Comparison of ENCODE assay signal across 1 cellular context in genomic region chr6:157764346-157765068, GRCh38.
TF ChIP-seq lines count a peak whose summit lies in the region.

No MANE protein-coding gene starts in this region.

TF ChIP-seq in K562, 482 proteins besides CTCF, POLR2A, EP300 and RAD21 (continued from another document and continues in another):
- TF ChIP-seq, protein P1, sequence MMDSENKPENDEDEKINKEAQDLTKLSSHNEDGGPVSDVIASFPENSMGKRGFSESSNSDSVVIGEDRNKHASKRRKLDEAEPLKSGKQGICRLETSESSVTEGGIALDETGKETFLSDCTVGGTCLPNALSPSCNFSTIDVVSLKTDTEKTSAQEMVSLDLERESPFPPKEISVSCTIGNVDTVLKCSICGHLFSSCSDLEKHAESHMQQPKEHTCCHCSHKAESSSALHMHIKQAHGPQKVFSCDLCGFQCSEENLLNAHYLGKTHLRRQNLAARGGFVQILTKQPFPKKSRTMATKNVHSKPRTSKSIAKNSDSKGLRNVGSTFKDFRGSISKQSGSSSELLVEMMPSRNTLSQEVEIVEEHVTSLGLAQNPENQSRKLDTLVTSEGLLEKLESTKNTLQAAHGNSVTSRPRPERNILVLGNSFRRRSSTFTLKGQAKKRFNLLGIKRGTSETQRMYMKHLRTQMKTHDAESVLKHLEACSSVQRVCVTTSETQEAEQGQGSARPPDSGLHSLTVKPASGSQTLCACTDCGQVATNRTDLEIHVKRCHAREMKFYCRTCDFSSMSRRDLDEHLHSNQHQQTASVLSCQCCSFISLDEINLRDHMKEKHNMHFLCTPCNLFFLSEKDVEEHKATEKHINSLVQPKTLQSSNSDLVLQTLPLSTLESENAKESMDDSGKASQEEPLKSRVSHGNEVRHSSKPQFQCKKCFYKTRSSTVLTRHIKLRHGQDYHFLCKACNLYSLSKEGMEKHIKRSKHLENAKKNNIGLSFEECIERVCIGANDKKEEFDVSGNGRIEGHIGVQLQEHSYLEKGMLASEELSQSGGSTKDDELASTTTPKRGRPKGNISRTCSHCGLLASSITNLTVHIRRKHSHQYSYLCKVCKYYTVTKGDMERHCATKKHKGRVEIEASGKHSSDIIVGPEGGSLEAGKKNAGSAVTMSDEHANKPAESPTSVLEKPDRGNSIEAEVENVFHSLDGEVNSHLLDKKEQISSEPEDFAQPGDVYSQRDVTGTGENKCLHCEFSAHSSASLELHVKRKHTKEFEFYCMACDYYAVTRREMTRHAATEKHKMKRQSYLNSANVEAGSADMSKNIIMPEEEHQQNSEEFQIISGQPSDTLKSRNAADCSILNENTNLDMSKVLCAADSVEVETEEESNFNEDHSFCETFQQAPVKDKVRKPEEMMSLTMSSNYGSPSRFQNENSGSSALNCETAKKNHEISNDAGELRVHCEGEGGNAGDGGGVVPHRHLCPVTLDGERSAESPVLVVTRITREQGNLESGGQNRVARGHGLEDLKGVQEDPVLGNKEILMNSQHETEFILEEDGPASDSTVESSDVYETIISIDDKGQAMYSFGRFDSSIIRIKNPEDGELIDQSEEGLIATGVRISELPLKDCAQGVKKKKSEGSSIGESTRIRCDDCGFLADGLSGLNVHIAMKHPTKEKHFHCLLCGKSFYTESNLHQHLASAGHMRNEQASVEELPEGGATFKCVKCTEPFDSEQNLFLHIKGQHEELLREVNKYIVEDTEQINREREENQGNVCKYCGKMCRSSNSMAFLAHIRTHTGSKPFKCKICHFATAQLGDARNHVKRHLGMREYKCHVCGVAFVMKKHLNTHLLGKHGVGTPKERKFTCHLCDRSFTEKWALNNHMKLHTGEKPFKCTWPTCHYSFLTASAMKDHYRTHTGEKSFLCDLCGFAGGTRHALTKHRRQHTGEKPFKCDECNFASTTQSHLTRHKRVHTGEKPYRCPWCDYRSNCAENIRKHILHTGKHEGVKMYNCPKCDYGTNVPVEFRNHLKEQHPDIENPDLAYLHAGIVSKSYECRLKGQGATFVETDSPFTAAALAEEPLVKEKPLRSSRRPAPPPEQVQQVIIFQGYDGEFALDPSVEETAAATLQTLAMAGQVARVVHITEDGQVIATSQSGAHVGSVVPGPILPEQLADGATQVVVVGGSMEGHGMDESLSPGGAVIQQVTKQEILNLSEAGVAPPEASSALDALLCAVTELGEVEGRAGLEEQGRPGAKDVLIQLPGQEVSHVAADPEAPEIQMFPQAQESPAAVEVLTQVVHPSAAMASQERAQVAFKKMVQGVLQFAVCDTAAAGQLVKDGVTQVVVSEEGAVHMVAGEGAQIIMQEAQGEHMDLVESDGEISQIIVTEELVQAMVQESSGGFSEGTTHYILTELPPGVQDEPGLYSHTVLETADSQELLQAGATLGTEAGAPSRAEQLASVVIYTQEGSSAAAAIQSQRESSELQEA (IDR thresholded peaks at IDR 0.05; ENCODE audit: low read depth), result no peak
- TF ChIP-seq TFAM (CRISPR knock-in tag; conservative IDR thresholded peaks at IDR 0.05) (no peak), ZNF431 (CRISPR knock-in tag; IDR thresholded peaks at IDR 0.05) (no peak), ZNF717 (CRISPR knock-in tag; IDR thresholded peaks at IDR 0.05) (no peak), DPF2 (IDR thresholded peaks at IDR 0.05) (peak; percentile 73; the same call in 1 of the 2 replicates), NELFE (IDR thresholded peaks at IDR 0.05; ENCODE audit: insufficient read depth, insufficient read length) (no peak), ZNF436 (CRISPR knock-in tag; IDR thresholded peaks at IDR 0.05) (no peak), RBM15 (IDR thresholded peaks at IDR 0.05; ENCODE audit: insufficient read depth, low read length) (no peak), NR3C1 (CRISPR knock-in tag; IDR thresholded peaks at IDR 0.05) (no peak), TEAD4 (IDR thresholded peaks at IDR 0.05; ENCODE audit: low read length) (peak; percentile 75), TEAD4 (CRISPR knock-in tag; IDR thresholded peaks at IDR 0.05; ENCODE audit: borderline replicate concordance) (peak; percentile 63; the same call in 1 of the 2 replicates), ZNF583 (CRISPR knock-in tag; IDR thresholded peaks at IDR 0.05) (no peak), SRSF9 (IDR thresholded peaks at IDR 0.05; ENCODE audit: borderline replicate concordance, low read depth, low read length) (no peak), HNRNPK (IDR thresholded peaks at IDR 0.05; ENCODE audit: low read depth, low read length, poor library complexity, severe bottlenecking) (no peak), SMARCA5 (IDR thresholded peaks at IDR 0.05) (no peak), LCOR (CRISPR knock-in tag; IDR thresholded peaks at IDR 0.05) (0 out of 2 replicates have a peak, but pooled peaks have one; percentile 21), TAL1 (IDR thresholded peaks at IDR 0.05) (no peak), NFATC3 (IDR thresholded peaks at IDR 0.05) (0 out of 2 replicates have a peak, but pooled peaks have one; percentile 32), CGGBP1 (CRISPR knock-in tag; IDR thresholded peaks at IDR 0.05) (no peak), PML (IDR thresholded peaks at IDR 0.05; ENCODE audit: low read length) (no peak), EGR1 (conservative IDR thresholded peaks at IDR 0.05) (no peak), MAZ (CRISPR knock-in tag; conservative IDR thresholded peaks at IDR 0.05 in 1 of 2, IDR thresholded peaks at IDR 0.05 in 1 of 2) (peak; percentile 87 to 94), CBFA2T2 (conservative IDR thresholded peaks at IDR 0.05) (peak; percentile 62), GABPA (tag; conservative IDR thresholded peaks at IDR 0.05; ENCODE audit: low read depth) (peak; percentile 49), TRIM28 (IDR thresholded peaks at IDR 0.05) (no peak), ZNF146 (CRISPR knock-in tag; IDR thresholded peaks at IDR 0.05; ENCODE audit: unreplicated experiment) (no peak), CAMTA2 (CRISPR knock-in tag; conservative IDR thresholded peaks at IDR 0.05) (no peak), MEF2D (tag; conservative IDR thresholded peaks at IDR 0.05; ENCODE audit: low read depth) (peak; percentile 79), HDAC8 (tag; IDR thresholded peaks at IDR 0.05) (no peak), CBX3 (IDR thresholded peaks at IDR 0.05; ENCODE audit: borderline replicate concordance in 1 of 2, low read length in 2 of 2) (peak in 1 of 2 experiments; percentile 79; a peak in 1 of 3 replicates), SAFB (IDR thresholded peaks at IDR 0.05; ENCODE audit: borderline replicate concordance, low read depth, low read length) (no peak), ZBTB1 (CRISPR knock-in tag; IDR thresholded peaks at IDR 0.05; ENCODE audit: borderline replicate concordance, low read depth) (no peak), HCFC1 (IDR thresholded peaks at IDR 0.05; ENCODE audit: low read depth, low read length) (no peak), TRIM24 (IDR thresholded peaks at IDR 0.05) (peak in 1 of 2 experiments; percentile 66; a peak in 1 of 4 replicates), ATF2 (CRISPR knock-in tag; IDR thresholded peaks at IDR 0.05) (no peak), TBP (optimal IDR thresholded peaks at IDR 0.05; ENCODE audit: low read depth, low read length) (no peak), HOMEZ (CRISPR knock-in tag; IDR thresholded peaks at IDR 0.05) (no peak), PCBP1 (IDR thresholded peaks at IDR 0.05; ENCODE audit: low read depth, low read length, poor library complexity, severe bottlenecking) (no peak), RBBP5 (IDR thresholded peaks at IDR 0.05; ENCODE audit: borderline replicate concordance, insufficient read depth, low read length, poor library complexity, severe bottlenecking) (no peak), CREB5 (CRISPR knock-in tag; IDR thresholded peaks at IDR 0.05) (no peak; the same call in 1 of the 2 replicates), ZC3H4 (CRISPR knock-in tag; IDR thresholded peaks at IDR 0.05; ENCODE audit: borderline replicate concordance) (no peak), NCOR1 (IDR thresholded peaks at IDR 0.05) (no peak; the same call in 1 of the 2 replicates), MLX (CRISPR knock-in tag; conservative IDR thresholded peaks at IDR 0.05) (no peak), PURB (CRISPR knock-in tag; IDR thresholded peaks at IDR 0.05; ENCODE audit: low read depth) (no peak), MBD2 (IDR thresholded peaks at IDR 0.05; ENCODE audit: borderline replicate concordance, low read depth) (no peak)
- TF ChIP-seq, protein P2, sequence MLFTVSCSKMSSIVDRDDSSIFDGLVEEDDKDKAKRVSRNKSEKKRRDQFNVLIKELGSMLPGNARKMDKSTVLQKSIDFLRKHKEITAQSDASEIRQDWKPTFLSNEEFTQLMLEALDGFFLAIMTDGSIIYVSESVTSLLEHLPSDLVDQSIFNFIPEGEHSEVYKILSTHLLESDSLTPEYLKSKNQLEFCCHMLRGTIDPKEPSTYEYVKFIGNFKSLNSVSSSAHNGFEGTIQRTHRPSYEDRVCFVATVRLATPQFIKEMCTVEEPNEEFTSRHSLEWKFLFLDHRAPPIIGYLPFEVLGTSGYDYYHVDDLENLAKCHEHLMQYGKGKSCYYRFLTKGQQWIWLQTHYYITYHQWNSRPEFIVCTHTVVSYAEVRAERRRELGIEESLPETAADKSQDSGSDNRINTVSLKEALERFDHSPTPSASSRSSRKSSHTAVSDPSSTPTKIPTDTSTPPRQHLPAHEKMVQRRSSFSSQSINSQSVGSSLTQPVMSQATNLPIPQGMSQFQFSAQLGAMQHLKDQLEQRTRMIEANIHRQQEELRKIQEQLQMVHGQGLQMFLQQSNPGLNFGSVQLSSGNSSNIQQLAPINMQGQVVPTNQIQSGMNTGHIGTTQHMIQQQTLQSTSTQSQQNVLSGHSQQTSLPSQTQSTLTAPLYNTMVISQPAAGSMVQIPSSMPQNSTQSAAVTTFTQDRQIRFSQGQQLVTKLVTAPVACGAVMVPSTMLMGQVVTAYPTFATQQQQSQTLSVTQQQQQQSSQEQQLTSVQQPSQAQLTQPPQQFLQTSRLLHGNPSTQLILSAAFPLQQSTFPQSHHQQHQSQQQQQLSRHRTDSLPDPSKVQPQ (CRISPR knock-in tag; IDR thresholded peaks at IDR 0.05; ENCODE audit: borderline replicate concordance), result 0 out of 2 replicates have a peak, but pooled peaks have one; percentile 17
- TF ChIP-seq, protein P3, sequence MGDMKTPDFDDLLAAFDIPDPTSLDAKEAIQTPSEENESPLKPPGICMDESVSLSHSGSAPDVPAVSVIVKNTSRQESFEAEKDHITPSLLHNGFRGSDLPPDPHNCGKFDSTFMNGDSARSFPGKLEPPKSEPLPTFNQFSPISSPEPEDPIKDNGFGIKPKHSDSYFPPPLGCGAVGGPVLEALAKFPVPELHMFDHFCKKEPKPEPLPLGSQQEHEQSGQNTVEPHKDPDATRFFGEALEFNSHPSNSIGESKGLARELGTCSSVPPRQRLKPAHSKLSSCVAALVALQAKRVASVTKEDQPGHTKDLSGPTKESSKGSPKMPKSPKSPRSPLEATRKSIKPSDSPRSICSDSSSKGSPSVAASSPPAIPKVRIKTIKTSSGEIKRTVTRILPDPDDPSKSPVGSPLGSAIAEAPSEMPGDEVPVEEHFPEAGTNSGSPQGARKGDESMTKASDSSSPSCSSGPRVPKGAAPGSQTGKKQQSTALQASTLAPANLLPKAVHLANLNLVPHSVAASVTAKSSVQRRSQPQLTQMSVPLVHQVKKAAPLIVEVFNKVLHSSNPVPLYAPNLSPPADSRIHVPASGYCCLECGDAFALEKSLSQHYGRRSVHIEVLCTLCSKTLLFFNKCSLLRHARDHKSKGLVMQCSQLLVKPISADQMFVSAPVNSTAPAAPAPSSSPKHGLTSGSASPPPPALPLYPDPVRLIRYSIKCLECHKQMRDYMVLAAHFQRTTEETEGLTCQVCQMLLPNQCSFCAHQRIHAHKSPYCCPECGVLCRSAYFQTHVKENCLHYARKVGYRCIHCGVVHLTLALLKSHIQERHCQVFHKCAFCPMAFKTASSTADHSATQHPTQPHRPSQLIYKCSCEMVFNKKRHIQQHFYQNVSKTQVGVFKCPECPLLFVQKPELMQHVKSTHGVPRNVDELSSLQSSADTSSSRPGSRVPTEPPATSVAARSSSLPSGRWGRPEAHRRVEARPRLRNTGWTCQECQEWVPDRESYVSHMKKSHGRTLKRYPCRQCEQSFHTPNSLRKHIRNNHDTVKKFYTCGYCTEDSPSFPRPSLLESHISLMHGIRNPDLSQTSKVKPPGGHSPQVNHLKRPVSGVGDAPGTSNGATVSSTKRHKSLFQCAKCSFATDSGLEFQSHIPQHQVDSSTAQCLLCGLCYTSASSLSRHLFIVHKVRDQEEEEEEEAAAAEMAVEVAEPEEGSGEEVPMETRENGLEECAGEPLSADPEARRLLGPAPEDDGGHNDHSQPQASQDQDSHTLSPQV (IDR thresholded peaks at IDR 0.05), result peak; percentile 80
